ENCODE assay signal across 15 cellular contexts in genomic region chr11:11390068-11390775, GRCh38. TPM values are rescaled to one million over a fixed set of nuclear protein-coding genes. Genes with fewer than 3 reads are reported as not detected.
DNase-seq lines count a peak whose midpoint lies in the region; ATAC-seq and TF ChIP-seq lines count a peak whose summit lies in the region.
"Had no signal": no experiment of that assay in that cellular context is flagged by ENCODE, and none has a peak within 500 bp of the region (broad histone marks: within the 10 kb centered on the region; RNA-seq: fewer than 3 reads in every experiment).

No MANE protein-coding gene starts in this region.

- dilution Hi-C loops in IMR-90 (cut with HindIII; ENCODE audit: low sequenced_read_pairs, unreplicated experiment): no loop called here

- H3K79me2 ChIP-seq in mesendoderm (ENCODE audit: control insufficient read depth, insufficient read depth, low read length): no peaks in the 10 kb centered on the region

- H2BK5ac ChIP-seq in IMR-90 (ENCODE audit: low read depth, low read length, poor library complexity, severe bottlenecking) (no peak overlapping the region), mesendoderm (ENCODE audit: low read length) (no peak overlapping the region)

- H3K27ac Mint-ChIP-seq in endothelial cell (ENCODE audit: unreplicated experiment): no peak overlapping the region
- H3K27ac Mint-ChIP-seq in osteocyte (ENCODE audit: unreplicated experiment): no peak overlapping the region

- whole genome bisulfite sequencing in IMR-90 (ENCODE audit: extremely low coverage in 2 of 2, insufficient read length in 1 of 2), 2 experiments: no CpG with 5 or more reads among the region's 5 CpGs
- no CpG with 5 or more reads among the region's 5 CpGs for WGBS in mesendoderm (ENCODE audit: extremely low coverage, insufficient coverage, low lambda C conversion rate)

- H4K91ac ChIP-seq in IMR-90 (ENCODE audit: insufficient read depth, low read depth, low read length): no peak overlapping the region

- TF ChIP-seq POLR2A in IMR-90 (IDR thresholded peaks at IDR 0.05; ENCODE audit: low read depth, low read length) (no peak), GM18505 (IDR thresholded peaks at IDR 0.05; ENCODE audit: borderline replicate concordance, extremely low read depth, insufficient read depth, insufficient read length) (no peak)

- intact Hi-C loops in IMR-90 (cut with micrococcal nuclease): no loop called here

- H3K27ac ChIP-seq in IMR-90 (ENCODE audit: insufficient read depth, low read length) (no peak overlapping the region), mesendoderm (ENCODE audit: low read depth, low read length) (no peak overlapping the region)
- H3K27ac ChIP-seq: A549 had no signal

- CTCF ChIA-PET in IMR-90 (lab: Yijun Ruan, JAX): interaction anchor here (1.0 kb wide), 1 partner anchor 19 kb away, joined by 3 read pairs; no protein-coding TSS in a partner anchor

- peaks cover 3% of the 10 kb centered on the region; the same call in 1 of the 2 replicates for H3K9me1 ChIP-seq in IMR-90 (ENCODE audit: insufficient read depth, low read length)

- H2AK5ac ChIP-seq in IMR-90 (ENCODE audit: low read depth, low read length): no peak overlapping the region
- no peak overlapping the region for H2AK5ac ChIP-seq in mesendoderm (ENCODE audit: low read length)

- POLR2A ChIA-PET in IMR-90 (lab: Charles Lee; ENCODE audit: unreplicated experiment): no interaction called here

- ATAC-seq in IMR-90 (ENCODE audit: low read depth) (no peak), HG03442 (IDR thresholded peaks at IDR 0.05; ENCODE audit: unreplicated experiment) (no peak), GM18505 (IDR thresholded peaks at IDR 0.05; ENCODE audit: unreplicated experiment) (no peak)
- ATAC-seq: HepG2 had no signal

- BruUV-seq in IMR-90 (replicated peaks; lab: Mats Ljungman, UMichigan): no TSS peak

- in situ Hi-C loops in IMR-90 (cut with MboI; ENCODE audit: low sequenced_read_pairs): no loop called here

- no peaks in the 10 kb centered on the region for H3K9me3 Mint-ChIP-seq in endothelial cell (ENCODE audit: unreplicated experiment)
- no peaks in the 10 kb centered on the region for H3K9me3 Mint-ChIP-seq in osteocyte (ENCODE audit: unreplicated experiment)
- H3K9me3 Mint-ChIP-seq: H9 had no signal

- H3K36me3 Mint-ChIP-seq in endothelial cell (ENCODE audit: low read depth, unreplicated experiment) (peaks cover 10% of the 10 kb centered on the region), osteocyte (ENCODE audit: unreplicated experiment) (peaks cover 8% of the 10 kb centered on the region)
- H3K36me3 Mint-ChIP-seq: CD4-positive, alpha-beta memory T cell had no signal

- no peak overlapping the region for H3K14ac ChIP-seq in IMR-90 (replicated peaks; ENCODE audit: low read depth, low read length)

- no peak overlapping the region for H3K56ac ChIP-seq in IMR-90 (ENCODE audit: extremely low read depth, insufficient read depth, low read length)
- no peak overlapping the region for H3K56ac ChIP-seq in mesendoderm (ENCODE audit: low read length)

- peaks cover 4% of the 10 kb centered on the region for H3K27me3 Mint-ChIP-seq in endothelial cell (ENCODE audit: unreplicated experiment)
- H3K27me3 Mint-ChIP-seq in osteocyte (ENCODE audit: unreplicated experiment): no peaks in the 10 kb centered on the region

- no peak overlapping the region for H3K9ac ChIP-seq in IMR-90 (ENCODE audit: low read depth, low read length)
- no peak overlapping the region for H3K9ac ChIP-seq in mesendoderm (ENCODE audit: low read length)

- no peak overlapping the region for H2BK20ac ChIP-seq in IMR-90 (ENCODE audit: low read depth, low read length)

- H3K79me1 ChIP-seq in IMR-90 (ENCODE audit: low read depth in 1 of 2, low read length in 2 of 2) (no peaks in the 10 kb centered on the region), mesendoderm (ENCODE audit: low read length) (no peaks in the 10 kb centered on the region)

- H3K4me3 Mint-ChIP-seq in endothelial cell (ENCODE audit: unreplicated experiment): peak overlapping the region; percentile 26
- H3K4me3 Mint-ChIP-seq in osteocyte (ENCODE audit: unreplicated experiment): no peak overlapping the region
- H3K4me3 Mint-ChIP-seq: CD4-positive, alpha-beta memory T cell; H9 had no signal

- no peaks in the 10 kb centered on the region for H4K20me1 ChIP-seq in IMR-90 (ENCODE audit: insufficient read depth, low read length)

- no peak overlapping the region for H3K4ac ChIP-seq in IMR-90 (ENCODE audit: low read depth, low read length)
- no peak overlapping the region for H3K4ac ChIP-seq in mesendoderm (ENCODE audit: low read depth, low read length)

- H2BK120ac ChIP-seq in IMR-90 (ENCODE audit: low read depth, low read length) (peak overlapping the region; percentile 29), mesendoderm (ENCODE audit: low read depth, low read length) (no peak overlapping the region)

- no peak overlapping the region for H3K4me3 ChIP-seq in IMR-90 (ENCODE audit: insufficient read depth, low read depth, low read length)
- no peak overlapping the region for H3K4me3 ChIP-seq in mesendoderm (ENCODE audit: low read length)
- H3K4me3 ChIP-seq: A549 had no signal

- H3K4me1 ChIP-seq in IMR-90 (ENCODE audit: control insufficient read depth, insufficient read depth, low read length): peaks cover 5% of the 10 kb centered on the region
- H3K4me1 ChIP-seq in mesendoderm (ENCODE audit: control insufficient read depth, low read depth, low read length): no peaks in the 10 kb centered on the region
- H3K4me1 ChIP-seq: BE2C had no signal

- H3K18ac ChIP-seq in IMR-90 (ENCODE audit: low read depth, low read length) (no peak overlapping the region), mesendoderm (ENCODE audit: low read length) (no peak overlapping the region)

- H2AFZ ChIP-seq in IMR-90 (replicated peaks; ENCODE audit: low read length, poor library complexity): no peak overlapping the region

- no peak overlapping the region for H3K4me2 ChIP-seq in IMR-90 (ENCODE audit: low read depth, low read length)
- no peak overlapping the region for H3K4me2 ChIP-seq in mesendoderm (ENCODE audit: low read length)
- H3K4me2 ChIP-seq: A549 had no signal

- peaks cover 5% of the 10 kb centered on the region; the same call in 1 of the 2 replicates for H3K27me3 ChIP-seq in IMR-90 (ENCODE audit: control insufficient read depth, insufficient read depth, low read length)
- no peaks in the 10 kb centered on the region for H3K27me3 ChIP-seq in mesendoderm (ENCODE audit: insufficient read depth, low read length, poor library complexity)
- H3K27me3 ChIP-seq: BE2C had no signal

- H2AK9ac ChIP-seq in IMR-90 (replicated peaks; ENCODE audit: low read depth, low read length, poor library complexity): no peak overlapping the region

- peaks cover 3% of the 10 kb centered on the region for H3K4me1 Mint-ChIP-seq in endothelial cell (ENCODE audit: unreplicated experiment)
- peaks cover 11% of the 10 kb centered on the region for H3K4me1 Mint-ChIP-seq in osteocyte (ENCODE audit: unreplicated experiment)
- H3K4me1 Mint-ChIP-seq: CD4-positive, alpha-beta memory T cell had no signal

- H4K5ac ChIP-seq in IMR-90 (ENCODE audit: low read depth, low read length) (no peak overlapping the region), mesendoderm (ENCODE audit: low read length) (no peak overlapping the region)

- no peak for TF ChIP-seq RAD21 in IMR-90 (IDR thresholded peaks at IDR 0.05; ENCODE audit: low read length)

- H2BK15ac ChIP-seq in IMR-90 (ENCODE audit: low read depth, low read length) (no peak overlapping the region), mesendoderm (replicated peaks; ENCODE audit: low read depth) (no peak overlapping the region)

- H3K9me3 ChIP-seq in IMR-90 (ENCODE audit: control insufficient read depth, insufficient read depth, low read length): no peaks in the 10 kb centered on the region
- H3K9me3 ChIP-seq: A549, BE2C had no signal

- H3K23ac ChIP-seq in IMR-90 (ENCODE audit: low read depth, low read length): no peak overlapping the region
- no peak overlapping the region for H3K23ac ChIP-seq in mesendoderm (ENCODE audit: low read length)

- H4K8ac ChIP-seq in IMR-90 (ENCODE audit: low read depth in 2 of 2, low read length in 2 of 2) (no peak overlapping the region), mesendoderm (ENCODE audit: low read depth, low read length) (no peak overlapping the region)

- no peak for DNase-seq in IMR-90
- no peak for DNase-seq in endothelial cell (ENCODE audit: low spot score)
- peak; percentile 18 for DNase-seq in mesendoderm
- no peak for DNase-seq in osteocyte (ENCODE audit: extremely low spot score, unreplicated experiment)
- DNase-seq in activated CD4-positive, alpha-beta T cell treated with anti-CD3 and anti-CD28 coated beads, Interleukin-2, amount 50 U/mL, for 48 hours: no peak
- DNase-seq: BE2C; CD4-positive, alpha-beta memory T cell; DMS153; GF-D8; GOT3; H9 had no signal

- TF ChIP-seq CTCF in IMR-90 (conservative IDR thresholded peaks at IDR 0.05; ENCODE audit: low read depth, low read length) (no peak), endothelial cell (IDR thresholded peaks at IDR 0.05; ENCODE audit: unreplicated experiment) (no peak), osteocyte (IDR thresholded peaks at IDR 0.05) (no peak)

- H3K36me3 ChIP-seq in IMR-90 (ENCODE audit: control insufficient read depth, insufficient read depth, low read length) (no peaks in the 10 kb centered on the region), mesendoderm (ENCODE audit: control insufficient read depth, insufficient read depth, low read length) (no peaks in the 10 kb centered on the region)
- H3K36me3 ChIP-seq: BE2C had no signal

TF ChIP-seq in IMR-90, 13 proteins besides CTCF, POLR2A, EP300 and RAD21 (continues in another document):
- no peak for TF ChIP-seq RCOR1 (IDR thresholded peaks at IDR 0.05; ENCODE audit: insufficient replicate concordance, low read length)
- TF ChIP-seq MAZ (IDR thresholded peaks at IDR 0.05; ENCODE audit: borderline replicate concordance, low read depth, low read length): no peak
- no peak for TF ChIP-seq CEBPB (IDR thresholded peaks at IDR 0.05; ENCODE audit: low read depth, low read length)
- no peak for TF ChIP-seq FOS (IDR thresholded peaks at IDR 0.05; ENCODE audit: low read depth, low read length)
- no peak for TF ChIP-seq RFX5 (IDR thresholded peaks at IDR 0.05; ENCODE audit: low read depth, low read length)
- TF ChIP-seq CHD1 (IDR thresholded peaks at IDR 0.05; ENCODE audit: low read depth, low read length): no peak

RNA-seq across cellular contexts. Expression of gene CSNK2A3, which starts 37.2 kb away (rescaled TPM):
- 3.2 and 3.9 TPM in 2 replicates for total RNA-seq in IMR-90 (2012; rRNA removed)
- polyA plus RNA-seq in IMR-90 (2012; rRNA removed): 1.2 TPM in 2 replicates
- 0.17 and 0.21 TPM in 2 replicates for polyA plus RNA-seq in IMR-90 (2012; cell fraction: cytosol; rRNA removed)
- 0.42 and 1.2 TPM in 2 replicates for polyA plus RNA-seq in IMR-90 (2012; cell fraction: nucleus; rRNA removed; ENCODE audit: low replicate concordance)
- 4.3 TPM for total RNA-seq in endothelial cell (ENCODE audit: unreplicated experiment)
- polyA plus RNA-seq in mesendoderm (2013, experiment 1 of 2): 3.2 TPM
- 2.6 TPM for polyA plus RNA-seq in mesendoderm (2013, experiment 2 of 2)
- 1.0 and 2.1 TPM in 2 replicates for total RNA-seq in osteocyte
